Comparison of ENCODE assay signal across 1 cellular context in the genomic region with DNA sequence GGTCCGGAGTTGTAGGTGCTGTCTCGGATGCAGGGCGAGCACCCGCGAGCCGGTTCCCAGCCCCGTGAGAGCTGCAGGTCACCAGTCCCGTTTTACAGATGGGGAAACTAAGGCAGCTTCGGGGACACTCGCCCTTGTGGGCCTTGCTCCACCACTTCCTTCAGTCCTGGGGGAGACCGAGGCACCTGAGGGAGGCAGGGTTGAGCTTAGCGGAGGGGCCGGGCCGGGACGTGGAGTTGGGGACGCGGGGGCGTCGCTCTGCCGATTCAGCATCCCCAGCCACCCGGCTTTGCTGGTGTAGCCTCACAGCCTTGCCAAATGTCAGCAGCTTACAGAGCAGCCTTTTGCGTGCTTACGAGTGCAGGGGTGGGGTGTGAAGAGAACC.
TF ChIP-seq lines count a peak whose summit lies in the region.

No MANE protein-coding gene starts in this region.

TF ChIP-seq in H1, 55 proteins besides CTCF, POLR2A, EP300 and RAD21:
- TF ChIP-seq FOSL1 (IDR thresholded peaks at IDR 0.05; ENCODE audit: insufficient read depth, low read depth, low read length): no peak
- TF ChIP-seq CHD1 (IDR thresholded peaks at IDR 0.05; ENCODE audit: low read depth, low read length): no peak
- TF ChIP-seq KDM4A (IDR thresholded peaks at IDR 0.05; ENCODE audit: low read depth, low read length, severe bottlenecking): peak; percentile 43
- no peak for TF ChIP-seq TAF7 (optimal IDR thresholded peaks at IDR 0.05; ENCODE audit: borderline replicate concordance, low read depth, low read length)
- no peak for TF ChIP-seq POU5F1 (IDR thresholded peaks at IDR 0.05; ENCODE audit: low read depth, low read length)
- TF ChIP-seq NANOG (IDR thresholded peaks at IDR 0.05; ENCODE audit: insufficient read depth, low read depth, low read length, poor library complexity, severe bottlenecking): no peak
- no peak for TF ChIP-seq CBX8 (IDR thresholded peaks at IDR 0.05; ENCODE audit: borderline replicate concordance, low read depth, low read length)
- 0 out of 4 replicates have a peak, but pooled peaks of 1 of the 2 experiments have one; percentile 35 for TF ChIP-seq HDAC2 (IDR thresholded peaks at IDR 0.05; ENCODE audit: borderline replicate concordance in 1 of 2, low read depth in 2 of 2, low read length in 2 of 2)
- TF ChIP-seq E2F6 (IDR thresholded peaks at IDR 0.05): no peak
- no peak for TF ChIP-seq TEAD4 (IDR thresholded peaks at IDR 0.05; ENCODE audit: low read depth, low read length)
- no peak for TF ChIP-seq GABPA (IDR thresholded peaks at IDR 0.05; ENCODE audit: borderline replicate concordance, insufficient read depth, low read length)
- no peak for TF ChIP-seq BRCA1 (IDR thresholded peaks at IDR 0.05; ENCODE audit: low read depth, low read length)
- TF ChIP-seq CTBP2 (IDR thresholded peaks at IDR 0.05; ENCODE audit: borderline replicate concordance, insufficient read depth, insufficient read length, low read length): no peak
- TF ChIP-seq SRF (IDR thresholded peaks at IDR 0.05; ENCODE audit: low read depth, low read length): no peak
- TF ChIP-seq TAF1 (IDR thresholded peaks at IDR 0.05; ENCODE audit: low read depth, low read length): no peak
- TF ChIP-seq BACH1 (IDR thresholded peaks at IDR 0.05; ENCODE audit: low read length): no peak
- no peak for TF ChIP-seq CHD2 (IDR thresholded peaks at IDR 0.05; ENCODE audit: low read length)
- peak; percentile 82; the same call in 1 of the 2 replicates for TF ChIP-seq KDM1A (IDR thresholded peaks at IDR 0.05; ENCODE audit: borderline replicate concordance, low read length)
- no peak for TF ChIP-seq SUZ12 (IDR thresholded peaks at IDR 0.05; ENCODE audit: low read length)
- no peak; the same call in 1 of the 2 replicates for TF ChIP-seq USF2 (IDR thresholded peaks at IDR 0.05; ENCODE audit: low read length)
- 0 out of 4 replicates have a peak, but pooled peaks of 1 of the 2 experiments have one; percentile 30 for TF ChIP-seq SIN3A (conservative IDR thresholded peaks at IDR 0.05 in 1 of 2, IDR thresholded peaks at IDR 0.05 in 1 of 2; ENCODE audit: low read depth in 1 of 2, low read length in 2 of 2)
- TF ChIP-seq TCF12 (IDR thresholded peaks at IDR 0.05; ENCODE audit: low read depth, low read length): no peak
- TF ChIP-seq POLR2AphosphoS5 (IDR thresholded peaks at IDR 0.05; ENCODE audit: low read depth, low read length): 0 out of 2 replicates have a peak, but pooled peaks have one; percentile 33
- TF ChIP-seq ATF3 (IDR thresholded peaks at IDR 0.05; ENCODE audit: insufficient read depth, low read depth, low read length): no peak
- TF ChIP-seq TBP (IDR thresholded peaks at IDR 0.05; ENCODE audit: low read depth, low read length): no peak
